ENCODE assay signal across 25 cellular contexts in the genomic region with DNA sequence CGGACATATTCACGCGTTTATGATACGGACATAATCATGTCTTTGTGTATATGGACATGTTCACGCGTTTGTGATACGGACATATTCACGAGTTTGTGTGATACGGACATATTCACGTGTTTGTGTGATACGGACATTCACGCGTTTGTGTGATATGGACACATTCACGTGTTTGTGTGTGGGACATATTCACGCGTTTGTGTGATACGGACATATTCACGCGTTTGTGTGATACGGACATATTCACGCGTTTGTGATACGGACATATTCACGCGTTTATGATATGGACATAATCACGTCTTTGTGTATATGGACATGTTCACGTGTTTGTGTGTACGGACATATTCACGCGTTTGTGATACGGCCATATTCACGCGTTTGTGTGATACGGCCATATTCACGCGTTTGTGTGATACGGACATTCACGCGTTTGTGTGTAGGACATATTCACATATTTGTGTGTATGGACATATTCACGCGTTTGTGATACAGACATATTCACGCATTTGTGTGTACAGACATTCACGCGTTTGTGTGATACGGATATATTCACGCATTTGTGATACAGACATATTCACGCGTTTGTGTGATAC. TPM values are rescaled to one million over a fixed set of nuclear protein-coding genes. Genes with fewer than 3 reads are reported as not detected.
DNase-seq lines count a peak whose midpoint lies in the region; FAIRE-seq and TF ChIP-seq lines count a peak whose summit lies in the region.
"Had no signal": no experiment of that assay in that cellular context is flagged by ENCODE, and none has a peak within 500 bp of the region (broad histone marks: within the 10 kb centered on the region; RNA-seq: fewer than 3 reads in every experiment).

No MANE protein-coding gene starts in this region.

- no peak overlapping the region for H3K56ac ChIP-seq in H1 (replicated peaks; ENCODE audit: insufficient read length, low read depth, low read length)

- no peak overlapping the region; the same call in 1 of the 2 replicates for H2AK5ac ChIP-seq in H1 (ENCODE audit: low read depth, low read length)
- H2AK5ac ChIP-seq in trophoblast cell (ENCODE audit: low read length) = no peak overlapping the region

- H3K23me2 ChIP-seq in H1 (ENCODE audit: low read depth, low read length) = no peaks in the 10 kb centered on the region

- no peak overlapping the region for H2BK20ac ChIP-seq in H1 (ENCODE audit: low read length)

- H4K5ac ChIP-seq in H1 (ENCODE audit: insufficient read length, low read depth, low read length) = no peak overlapping the region

- H3K14ac ChIP-seq in H1 (ENCODE audit: insufficient read length) = no peak overlapping the region
- no peak overlapping the region for H3K14ac ChIP-seq in trophoblast cell (ENCODE audit: low read length)

- CTCF ChIA-PET in H1 (lab: Charles Lee; ENCODE audit: partially characterized antibody) = interaction anchor here (1.3 to 2.3 kb wide), 2 partner anchors 18 to 24 kb away, joined by 3 to 8 read pairs; no protein-coding TSS in a partner anchor
- CTCF ChIA-PET in HEK293T (lab: Yijun Ruan, JAX) = no interaction called here

- H3K18ac ChIP-seq in H1 (ENCODE audit: extremely low read depth, low read length) (no peak overlapping the region), trophoblast cell (ENCODE audit: low read length) (no peak overlapping the region)

- FAIRE-seq in GM12891 (lab: Jason Lieb, UNC) (peak; percentile 100), HTR-8/SVneo (lab: Jason Lieb, UNC) (peak; percentile 98), H1 (lab: Jason Lieb, UNC) (peak; percentile 96)
- FAIRE-seq: G401.6 had no signal

- no peak overlapping the region for H2BK120ac ChIP-seq in H1 (replicated peaks; ENCODE audit: low read depth, low read length)
- H2BK120ac ChIP-seq in trophoblast cell (ENCODE audit: insufficient read depth, low read length, poor library complexity) = no peak overlapping the region

- no peak for TF ChIP-seq EP300 in H1 (IDR thresholded peaks at IDR 0.05; ENCODE audit: borderline replicate concordance in 1 of 2, low read depth in 2 of 2, low read length in 2 of 2)

- H3K4me3 ChIP-seq in H1 (ENCODE audit: extremely low read depth in 1 of 4, insufficient read depth in 2 of 4, low read depth in 3 of 4, low read length in 4 of 4) (no peak overlapping the region), trophoblast cell (ENCODE audit: low read depth, low read length) (no peak overlapping the region)
- H3K4me3 ChIP-seq: BLaER1, MG63, SJSA1 had no signal

- H4K8ac ChIP-seq in H1 (ENCODE audit: extremely low read depth, insufficient read depth, low read length) (no peak overlapping the region), trophoblast cell (ENCODE audit: low read depth, low read length) (no peak overlapping the region)

- TF ChIP-seq POLR2A in GM12891 (IDR thresholded peaks at IDR 0.05; ENCODE audit: low read depth, low read length) (no peak), H1 (IDR thresholded peaks at IDR 0.05; ENCODE audit: control extremely low read depth in 1 of 2, low read depth in 2 of 2, low read length in 2 of 2) (no peak)

- POLR2A ChIA-PET in H1 (lab: Charles Lee; ENCODE audit: partially characterized antibody) (interaction anchor here (0.8 kb wide), 1 partner anchor 24 kb away, joined by 3 read pairs; no protein-coding TSS in a partner anchor), HEK293T (lab: Yijun Ruan, JAX) (no interaction called here)

- H2BK15ac ChIP-seq in H1 (ENCODE audit: low read length) = no peak overlapping the region

- no peak for TF ChIP-seq CTCF in H1 (IDR thresholded peaks at IDR 0.05; ENCODE audit: control extremely low read depth in 1 of 3, insufficient read depth in 1 of 3, low read depth in 1 of 3, low read length in 3 of 3)

- TF ChIP-seq RAD21 in H1 (IDR thresholded peaks at IDR 0.05 in 1 of 2, conservative IDR thresholded peaks at IDR 0.05 in 1 of 2; ENCODE audit: low read depth in 2 of 2, low read length in 2 of 2) = no peak

- H4K91ac ChIP-seq in H1 (replicated peaks; ENCODE audit: insufficient read length, low read length) (no peak overlapping the region), trophoblast cell (ENCODE audit: low read depth, low read length) (no peak overlapping the region)

- H3K9me3 ChIP-seq in H1 (ENCODE audit: insufficient read depth in 2 of 2, low read depth in 1 of 2, low read length in 1 of 2) (no peaks in the 10 kb centered on the region), trophoblast cell (ENCODE audit: insufficient read depth, low read depth, low read length) (peaks cover 5% of the 10 kb centered on the region)
- H3K9me3 ChIP-seq: BLaER1, MG63, SJSA1 had no signal

- no peak overlapping the region for H2BK12ac ChIP-seq in H1 (ENCODE audit: low read depth, low read length)
- H2BK12ac ChIP-seq in trophoblast cell (ENCODE audit: low read length) = no peak overlapping the region

- H3K4me2 ChIP-seq in H1 (ENCODE audit: insufficient read depth in 1 of 2, low read depth in 2 of 2, low read length in 2 of 2) (no peak overlapping the region), trophoblast cell (ENCODE audit: low read length) (no peak overlapping the region)
- H3K4me2 ChIP-seq: BLaER1 had no signal

- H3K36me3 ChIP-seq in H1 (ENCODE audit: control insufficient read depth in 2 of 4, insufficient read depth in 4 of 4, low read length in 3 of 4) (peaks cover 0 to 7% (median 2%) of the 10 kb centered on the region in 4 experiments; a peak in 2 of 8 replicates), trophoblast cell (ENCODE audit: control insufficient read depth in 1 of 2, insufficient read depth in 2 of 2, low read length in 2 of 2) (peaks cover 12 to 17% of the 10 kb centered on the region in 2 experiments)
- H3K36me3 ChIP-seq: SJSA1 had no signal

- H3K27ac ChIP-seq in H1 (ENCODE audit: low read depth, low read length) = no peak overlapping the region
- H3K27ac ChIP-seq in trophoblast cell (ENCODE audit: low read depth, low read length) = no peak overlapping the region
- H3K27ac ChIP-seq: BLaER1, SJSA1 had no signal

- H3K79me1 ChIP-seq in H1 (ENCODE audit: low read depth, low read length) = peaks cover 16% of the 10 kb centered on the region
- peaks cover under 1% of the 10 kb centered on the region for H3K79me1 ChIP-seq in trophoblast cell (ENCODE audit: low read length)

- H3K4me1 ChIP-seq in H1 (replicated peaks in 1 of 4; ENCODE audit: control insufficient read depth in 3 of 4, insufficient read depth in 4 of 4, low read length in 3 of 4) (peaks cover 0 to 5% (median 2%) of the 10 kb centered on the region in 4 experiments; a peak in 3 of 7 replicates), trophoblast cell (ENCODE audit: control insufficient read depth in 1 of 2, insufficient read depth in 2 of 2, low read length in 2 of 2) (peaks cover 3 to 15% of the 10 kb centered on the region in 2 experiments)

- peaks cover 0 to 9% of the 10 kb centered on the region in 2 experiments for H4K20me1 ChIP-seq in H1 (replicated peaks in 1 of 2; ENCODE audit: control insufficient read depth in 1 of 2, insufficient read depth in 2 of 2, low read length in 2 of 2)

- H3K27me3 ChIP-seq in H1 (replicated peaks in 1 of 4; ENCODE audit: control insufficient read depth in 3 of 4, extremely low read depth in 1 of 4, insufficient read depth in 3 of 4, low read length in 3 of 4) (no peaks in the 10 kb centered on the region), trophoblast cell (ENCODE audit: insufficient read depth, low read length) (no peaks in the 10 kb centered on the region)
- H3K27me3 ChIP-seq: BLaER1, MG63, SJSA1 had no signal

- H3K9ac ChIP-seq in H1 (replicated peaks in 1 of 4; ENCODE audit: extremely low read depth in 1 of 4, low read depth in 3 of 4, low read length in 3 of 4) (no peak overlapping the region), trophoblast cell (ENCODE audit: low read length) (peak overlapping the region; percentile 10)
- H3K9ac ChIP-seq: BLaER1 had no signal

- WGBS in H1 (ENCODE audit: extremely low coverage in 1 of 2, insufficient coverage in 1 of 2, insufficient read length in 1 of 2, insufficient replicate concordance in 2 of 2, low coverage in 1 of 2, low lambda C conversion rate in 2 of 2, missing lambda C conversion rate in 1 of 2), 2 experiments = 95% methylated on average over 48 of the region's 48 CpGs; no CpG with 5 or more reads in 1 of the 2 experiments
- WGBS in trophoblast cell (ENCODE audit: extremely low coverage, insufficient coverage, insufficient read length) = no CpG with 5 or more reads among the region's 48 CpGs

- no peak overlapping the region for H4K12ac ChIP-seq in trophoblast cell (ENCODE audit: low read depth, low read length)

- no peak overlapping the region for H3K4ac ChIP-seq in H1 (replicated peaks; ENCODE audit: insufficient read length, low read depth, low read length)
- no peak overlapping the region for H3K4ac ChIP-seq in trophoblast cell (ENCODE audit: low read depth, low read length)

- DNase-seq in GM12891 (ENCODE audit: insufficient read length, low spot score) (no peak), HTR-8/SVneo (ENCODE audit: insufficient read length, low spot score) (no peak), H1 (ENCODE audit: low read depth in 1 of 2, low spot score in 2 of 2) (no peak), trophoblast cell (no peak), putamen (ENCODE audit: low spot score) (no peak), HEK293T (ENCODE audit: extremely low spot score) (no peak), NCI-H2196 (lab: John Stamatoyannopoulos, UW; ENCODE audit: unreplicated experiment) (no peak)
- DNase-seq: CD4-positive, alpha-beta T cell; COR-L47; DMS53; HFFc6; KG1; MG63; NCI-H1105 treated with DMSO at 0.1 percent for 48 hours; NCI-H146; NCI-H2029; NCI-H446 treated with DMSO at 0.1 percent for 48 hours; NCI-H526; Right ventricle myocardium superior; RPMI8226 had no signal

- H3K79me2 ChIP-seq in H1 (ENCODE audit: control insufficient read depth in 1 of 2, insufficient read depth in 2 of 2, low read length in 2 of 2) = peaks cover 7 to 36% of the 10 kb centered on the region in 2 experiments
- peaks cover under 1% of the 10 kb centered on the region for H3K79me2 ChIP-seq in trophoblast cell (ENCODE audit: control insufficient read depth, insufficient read depth, low read length, poor library complexity)

- no peak overlapping the region for H3K23ac ChIP-seq in H1 (ENCODE audit: insufficient read length)
- H3K23ac ChIP-seq in trophoblast cell (ENCODE audit: low read length) = no peak overlapping the region

- H2BK5ac ChIP-seq in H1 (ENCODE audit: low read depth, low read length) = no peak overlapping the region
- H2BK5ac ChIP-seq in trophoblast cell (ENCODE audit: low read depth, low read length, poor library complexity) = no peak overlapping the region

- no peak overlapping the region for H2AFZ ChIP-seq in H1 (ENCODE audit: low read length)
- H2AFZ ChIP-seq in trophoblast cell (ENCODE audit: insufficient read depth, low read length, poor library complexity) = no peak overlapping the region

RNA-seq across cellular contexts. Expression of a gene that starts 24.9 kb away (rescaled TPM):
- polyA plus RNA-seq in GM12891 (2012; ENCODE audit: low read depth, missing spikeins) = 7.6 TPM
- 48.7 and 52.4 TPM in 2 replicates for total RNA-seq in H1 (2021; fragmentation: NEBNext Ultra II Directional; extraction: Animal tissue kit (Norgen Biotek cat#: 25700))
- polyA plus RNA-seq in H1 (2011; rRNA removed) = 68.2 and 108 TPM in 2 replicates
- polyA plus RNA-seq in H1 (2011; cell fraction: cytosol; rRNA removed) = 69.7 TPM
- polyA plus RNA-seq in H1 (2011; cell fraction: nucleus; rRNA removed) = 197 TPM
- polyA plus RNA-seq in H1 (2012, experiment 1 of 2) = 33.3 to 60.1 TPM (median 54.3 TPM) in 4 replicates
- polyA plus RNA-seq in H1 (2012, experiment 2 of 2) = 51.9 TPM
- polyA plus RNA-seq in H1 (2013, experiment 1 of 2) = 42.4 TPM
- 39.1 TPM for polyA plus RNA-seq in H1 (2013, experiment 2 of 2)
- 49.6 and 57.3 TPM in 2 replicates for polyA minus RNA-seq in H1 (2011; rRNA and poly(A)+ RNA removed)
- polyA minus RNA-seq in H1 (2011; cell fraction: cytosol; rRNA and poly(A)+ RNA removed) = 38.8 TPM
- polyA minus RNA-seq in H1 (2011; cell fraction: nucleus; rRNA and poly(A)+ RNA removed) = 51.9 TPM
- polyA plus RNA-seq in trophoblast cell (2013) = 27.0 and 28.6 TPM in 2 replicates

RNA-seq across cellular contexts. Expression of a gene that starts 32.0 kb away (rescaled TPM):
- 81.8 TPM for polyA plus RNA-seq in GM12891 (2012; ENCODE audit: low read depth, missing spikeins)
- 49.8 and 53.4 TPM in 2 replicates for total RNA-seq in H1 (2021; fragmentation: NEBNext Ultra II Directional; extraction: Animal tissue kit (Norgen Biotek cat#: 25700))
- 48.7 and 86.4 TPM in 2 replicates for polyA plus RNA-seq in H1 (2011; rRNA removed)
- 60.1 TPM for polyA plus RNA-seq in H1 (2011; cell fraction: cytosol; rRNA removed)
- 139 TPM for polyA plus RNA-seq in H1 (2011; cell fraction: nucleus; rRNA removed)
- polyA plus RNA-seq in H1 (2012, experiment 1 of 2) = 36.0 to 56.2 TPM (median 54.7 TPM) in 4 replicates
- 56.3 TPM for polyA plus RNA-seq in H1 (2012, experiment 2 of 2)
- 29.5 TPM for polyA plus RNA-seq in H1 (2013, experiment 1 of 2)
- 27.5 TPM for polyA plus RNA-seq in H1 (2013, experiment 2 of 2)
- 29.0 and 44.4 TPM in 2 replicates for polyA minus RNA-seq in H1 (2011; rRNA and poly(A)+ RNA removed)
- 38.3 TPM for polyA minus RNA-seq in H1 (2011; cell fraction: cytosol; rRNA and poly(A)+ RNA removed)
- 63.2 TPM for polyA minus RNA-seq in H1 (2011; cell fraction: nucleus; rRNA and poly(A)+ RNA removed)
- polyA plus RNA-seq in trophoblast cell (2013) = 79.1 and 82.8 TPM in 2 replicates

RNA-seq across cellular contexts. Expression of a gene that starts 33.2 kb away (rescaled TPM):
- 30.5 TPM for polyA plus RNA-seq in GM12891 (2012; ENCODE audit: low read depth, missing spikeins)
- total RNA-seq in H1 (2021; fragmentation: NEBNext Ultra II Directional; extraction: Animal tissue kit (Norgen Biotek cat#: 25700)) = 18.0 and 20.0 TPM in 2 replicates
- 20.7 and 24.6 TPM in 2 replicates for polyA plus RNA-seq in H1 (2011; rRNA removed)
- 19.7 TPM for polyA plus RNA-seq in H1 (2011; cell fraction: cytosol; rRNA removed)
- 185 TPM for polyA plus RNA-seq in H1 (2011; cell fraction: nucleus; rRNA removed)
- 20.7 to 42.8 TPM (median 32.2 TPM) in 4 replicates for polyA plus RNA-seq in H1 (2012, experiment 1 of 2)
- polyA plus RNA-seq in H1 (2012, experiment 2 of 2) = 11.9 TPM
- polyA plus RNA-seq in H1 (2013, experiment 1 of 2) = 14.6 TPM
- polyA plus RNA-seq in H1 (2013, experiment 2 of 2) = 13.7 TPM
- polyA minus RNA-seq in H1 (2011; rRNA and poly(A)+ RNA removed) = 5.2 and 7.0 TPM in 2 replicates
- 5.6 TPM for polyA minus RNA-seq in H1 (2011; cell fraction: cytosol; rRNA and poly(A)+ RNA removed)
- polyA minus RNA-seq in H1 (2011; cell fraction: nucleus; rRNA and poly(A)+ RNA removed) = 19.3 TPM
- 16.3 and 16.5 TPM in 2 replicates for polyA plus RNA-seq in trophoblast cell (2013)
- total RNA-seq: A172, HFFc6, HT1080, SJSA1 had no signal
